32 cellular contexts compared by ENCODE assay signal in genomic region chr10:100172349-100172748, GRCh38.
"Had no signal": no experiment of that assay in that cellular context is flagged by ENCODE, and none has a peak within 500 bp of the region (broad histone marks: within the 10 kb centered on the region; RNA-seq: fewer than 3 reads in every experiment).

No MANE protein-coding gene starts in this region.

- ATAC-seq: activated CD4-positive, alpha-beta T cell treated with anti-CD3 and anti-CD28 coated beads for 36 hours; effector memory CD8-positive, alpha-beta T cell; foreskin keratinocyte; gastrocnemius medialis had no signal

- H3K4me3 Mint-ChIP-seq: activated CD4-positive, alpha-beta T cell treated with anti-CD3 and anti-CD28 coated beads for 36 hours; activated naive CD8-positive, alpha-beta T cell; activated T-cell treated with anti-CD3 and anti-CD28 coated beads, Interleukin-2, amount 50 U/mL, for 24 hours; activated T-cell treated with anti-CD3 and anti-CD28 coated beads, Interleukin-2, amount 50 U/mL, for 72 hours; central memory CD8-positive, alpha-beta T cell; effector memory CD8-positive, alpha-beta T cell had no signal

- H3K9me3 Mint-ChIP-seq: activated T-cell treated with anti-CD3 and anti-CD28 coated beads, Interleukin-2, amount 50 U/mL, for 72 hours; central memory CD8-positive, alpha-beta T cell; effector memory CD8-positive, alpha-beta T cell had no signal

- H3K27ac Mint-ChIP-seq: activated CD4-positive, alpha-beta T cell treated with anti-CD3 and anti-CD28 coated beads for 36 hours; activated naive CD8-positive, alpha-beta T cell; activated T-cell treated with anti-CD3 and anti-CD28 coated beads, Interleukin-2, amount 50 U/mL, for 24 hours; activated T-cell treated with anti-CD3 and anti-CD28 coated beads, Interleukin-2, amount 50 U/mL, for 72 hours; effector memory CD8-positive, alpha-beta T cell had no signal

- H3K4me1 ChIP-seq: esophagus muscularis mucosa, foreskin keratinocyte, gastrocnemius medialis had no signal

- H3K27ac ChIP-seq: brain microvascular endothelial cell, esophagus muscularis mucosa, foreskin keratinocyte, gastrocnemius medialis, heart left ventricle had no signal

- H3K4me3 ChIP-seq: esophagus muscularis mucosa, gastrocnemius medialis, heart left ventricle had no signal

- H3K27me3 Mint-ChIP-seq: activated CD4-positive, alpha-beta T cell treated with anti-CD3 and anti-CD28 coated beads for 36 hours; activated naive CD8-positive, alpha-beta T cell; activated T-cell treated with anti-CD3 and anti-CD28 coated beads, Interleukin-2, amount 50 U/mL, for 24 hours; central memory CD8-positive, alpha-beta T cell; effector memory CD8-positive, alpha-beta T cell had no signal

- H3K9me3 ChIP-seq: gastrocnemius medialis had no signal

- DNase-seq: activated CD4-positive, alpha-beta T cell treated with anti-CD3 and anti-CD28 coated beads for 36 hours; activated CD4-positive, alpha-beta T cell treated with anti-CD3 and anti-CD28 coated beads, Interleukin-2, amount 50 U/mL, for 1 hour; activated CD4-positive, alpha-beta T cell treated with anti-CD3 and anti-CD28 coated beads, Interleukin-2, amount 50 U/mL, for 48 hours; activated CD4-positive, CD25-positive, alpha-beta regulatory T cell; activated CD4-positive, CD25-positive, alpha-beta regulatory T cell treated with anti-CD3 and anti-CD28 coated beads, Interleukin-2, amount 50 U/mL, for 72 hours; activated CD8-positive, alpha-beta memory T cell treated with anti-CD3 and anti-CD28 coated beads, Interleukin-2, amount 50 U/mL, for 48 hours; activated effector memory CD4-positive, alpha-beta T cell treated with Interleukin-2 at 50 U/mL for 16 hours; activated gamma-delta T cell treated with Interleukin-2 at 50 U/mL for 16 hours; activated naive CD4-positive, alpha-beta T cell treated with anti-CD3 and anti-CD28 coated beads, Interleukin-2, amount 50 U/mL, for 16 hours; activated naive CD4-positive, alpha-beta T cell treated with Interleukin-2 at 50 U/mL for 16 hours; activated T-cell treated with anti-CD3 and anti-CD28 coated beads for 4 hours; activated T-cell treated with anti-CD3 and anti-CD28 coated beads, Interleukin-2, amount 50 U/mL, for 24 hours; activated T-cell treated with anti-CD3 and anti-CD28 coated beads, Interleukin-2, amount 50 U/mL, for 72 hours; amniotic stem cell; anterior cingulate cortex; brain microvascular endothelial cell; cortex of kidney; dermis blood vessel endothelial cell; effector CD4-positive, alpha-beta T cell; effector memory CD8-positive, alpha-beta T cell; erythroblast; foreskin keratinocyte; gastrocnemius medialis; glutamatergic neuron; heart left ventricle; T-helper 2 cell had no signal

- FAIRE-seq: astrocyte, bronchial epithelial cell, colon had no signal
